In the genomic region with DNA sequence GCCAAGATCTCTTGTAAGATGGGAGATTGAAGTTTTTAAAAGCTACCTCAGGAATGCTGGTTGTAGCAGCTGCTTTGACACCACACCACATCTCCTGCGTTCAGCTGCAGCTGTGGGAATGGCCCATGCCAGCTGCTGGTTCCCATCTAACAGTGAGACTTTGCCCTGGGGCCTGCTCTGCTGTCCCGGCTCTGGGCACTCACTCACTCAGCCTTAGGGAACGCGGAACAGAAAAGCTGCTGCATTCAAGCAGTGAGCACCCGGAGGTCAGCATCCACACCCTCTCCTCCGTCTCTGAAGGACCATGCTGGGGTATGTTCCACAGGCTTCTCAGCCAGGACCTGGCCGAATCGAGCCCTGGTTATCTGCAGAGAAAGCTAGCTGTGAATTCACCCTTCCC, we compare ENCODE assay signal across 26 cellular contexts.
DNase-seq lines count a peak whose midpoint lies in the region; ATAC-seq and TF ChIP-seq lines count a peak whose summit lies in the region.
"Had no signal": no experiment of that assay in that cellular context is flagged by ENCODE, and none has a peak within 500 bp of the region (broad histone marks: within the 10 kb centered on the region; RNA-seq: fewer than 3 reads in every experiment).

No MANE protein-coding gene starts in this region.

- no peaks in the 10 kb centered on the region for H3K27me3 ChIP-seq in esophagus muscularis mucosa

- TF ChIP-seq EP300 in esophagus muscularis mucosa (IDR thresholded peaks at IDR 0.05) = no peak

- peak; percentile 55 for ATAC-seq in left ventricle myocardium superior
- no peak for ATAC-seq in Right ventricle myocardium superior (ENCODE audit: poor library complexity)
- no peak for ATAC-seq in GM21825 (IDR thresholded peaks at IDR 0.05; ENCODE audit: unreplicated experiment)
- no peak for ATAC-seq in left lobe of liver
- ATAC-seq: CD8-positive, alpha-beta T cell; GM23338; natural killer cell; WTC11 had no signal

- intact Hi-C loops in left ventricle myocardium superior (cut with micrococcal nuclease) = no loop called here
- intact Hi-C loops in Right ventricle myocardium superior (cut with DNase I) = no loop called here
- intact Hi-C loops in esophagus muscularis mucosa (cut with DNase I) = no loop called here

- H3K4me1 Mint-ChIP-seq in osteocyte (ENCODE audit: unreplicated experiment) = peaks cover 6% of the 10 kb centered on the region
- H3K4me1 Mint-ChIP-seq: activated CD4-positive, alpha-beta T cell treated with anti-CD3 and anti-CD28 coated beads, Interleukin-2, amount 10 ng/mL, durations not matched to agents 24 days and 14 days; activated naive CD4-positive, alpha-beta T cell treated with anti-CD3 and anti-CD28 coated beads, Interleukin-2, amount 50 U/mL, for 24 hours; B cell; GM23338; IgD-negative memory B cell; WTC11 had no signal

- no peaks in the 10 kb centered on the region for H3K4me1 ChIP-seq in esophagus muscularis mucosa

- WGBS in esophagus muscularis mucosa = 92% methylated on average over 7 of the region's 8 CpGs

- H3K9me3 ChIP-seq in esophagus muscularis mucosa = no peaks in the 10 kb centered on the region

- no peak for TF ChIP-seq CTCF in esophagus muscularis mucosa (IDR thresholded peaks at IDR 0.05)
- no peak for TF ChIP-seq CTCF in osteocyte (IDR thresholded peaks at IDR 0.05)

- no peaks in the 10 kb centered on the region for H3K27me3 Mint-ChIP-seq in osteocyte (ENCODE audit: unreplicated experiment)
- H3K27me3 Mint-ChIP-seq: activated CD4-positive, alpha-beta T cell treated with anti-CD3 and anti-CD28 coated beads, Interleukin-2, amount 10 ng/mL, durations not matched to agents 24 days and 14 days; activated naive CD4-positive, alpha-beta T cell treated with anti-CD3 and anti-CD28 coated beads, Interleukin-2, amount 50 U/mL, for 24 hours; B cell; IgD-negative memory B cell had no signal

- no peaks in the 10 kb centered on the region for H3K36me3 ChIP-seq in esophagus muscularis mucosa

- DNase-seq in left ventricle myocardium superior = no peak
- DNase-seq in Right ventricle myocardium superior = no peak
- peak; percentile 79 for DNase-seq in esophagus muscularis mucosa (ENCODE audit: extremely low spot score)
- DNase-seq in osteocyte (ENCODE audit: extremely low spot score, unreplicated experiment) = peak; percentile 71
- no peak for DNase-seq in DMS 273 (lab: John Stamatoyannopoulos, UW; ENCODE audit: unreplicated experiment)
- DNase-seq in HuH-7.5 (ENCODE audit: low spot score) = no peak
- no peak for DNase-seq in left lobe of liver (ENCODE audit: low spot score)
- DNase-seq: activated CD4-positive, alpha-beta T cell treated with anti-CD3 and anti-CD28 coated beads, Interleukin-2, amount 10 ng/mL, durations not matched to agents 24 days and 14 days; amniotic stem cell; CD8-positive, alpha-beta T cell; glutamatergic neuron; midbrain; natural killer cell; NCI-H1048; NCI-H2107; NCI-H345; NCI-H748 treated with DMSO at 0.1 percent for 48 hours; occipital lobe; stimulated activated naive CD4-positive, alpha-beta T cell treated with Interleukin-2 at 50 U/mL for 16 hours had no signal

- H3K4me3 Mint-ChIP-seq in osteocyte (ENCODE audit: unreplicated experiment) = no peak overlapping the region
- H3K4me3 Mint-ChIP-seq: activated CD4-positive, alpha-beta T cell treated with anti-CD3 and anti-CD28 coated beads, Interleukin-2, amount 10 ng/mL, durations not matched to agents 24 days and 14 days; activated naive CD4-positive, alpha-beta T cell treated with anti-CD3 and anti-CD28 coated beads, Interleukin-2, amount 50 U/mL, for 24 hours; B cell; CD8-positive, alpha-beta T cell; GM23338; IgD-negative memory B cell; natural killer cell; WTC11 had no signal

- H3K9me3 Mint-ChIP-seq in osteocyte (ENCODE audit: unreplicated experiment) = no peaks in the 10 kb centered on the region
- H3K9me3 Mint-ChIP-seq: activated CD4-positive, alpha-beta T cell treated with anti-CD3 and anti-CD28 coated beads, Interleukin-2, amount 10 ng/mL, durations not matched to agents 24 days and 14 days; activated naive CD4-positive, alpha-beta T cell treated with anti-CD3 and anti-CD28 coated beads, Interleukin-2, amount 50 U/mL, for 24 hours; CD8-positive, alpha-beta T cell; natural killer cell had no signal

- no peaks in the 10 kb centered on the region for H3K36me3 Mint-ChIP-seq in osteocyte (ENCODE audit: unreplicated experiment)
- H3K36me3 Mint-ChIP-seq: activated naive CD4-positive, alpha-beta T cell treated with anti-CD3 and anti-CD28 coated beads, Interleukin-2, amount 50 U/mL, for 24 hours; CD8-positive, alpha-beta T cell; IgD-negative memory B cell; natural killer cell; WTC11 had no signal

- H3K4me3 ChIP-seq in esophagus muscularis mucosa = no peak overlapping the region
- H3K4me3 ChIP-seq: GM23338, skin epidermis had no signal

- TF ChIP-seq POLR2A in esophagus muscularis mucosa (IDR thresholded peaks at IDR 0.05; ENCODE audit: low read depth) = no peak

- no peak overlapping the region for H3K27ac Mint-ChIP-seq in osteocyte (ENCODE audit: unreplicated experiment)
- H3K27ac Mint-ChIP-seq: activated CD4-positive, alpha-beta T cell treated with anti-CD3 and anti-CD28 coated beads, Interleukin-2, amount 10 ng/mL, durations not matched to agents 24 days and 14 days; activated naive CD4-positive, alpha-beta T cell treated with anti-CD3 and anti-CD28 coated beads, Interleukin-2, amount 50 U/mL, for 24 hours; B cell; CD8-positive, alpha-beta T cell; GM23338; natural killer cell; WTC11 had no signal

- no peak overlapping the region for H3K27ac ChIP-seq in esophagus muscularis mucosa (replicated peaks in 1 of 4)
- H3K27ac ChIP-seq: skin epidermis had no signal

Comparison
In these comparisons a context has a peak if more than half of its experiments do, and no peak if none do; other contexts are left out.
1. DNase-seq: peak in esophagus muscularis mucosa (single experiment) and osteocyte (single experiment); none in left ventricle myocardium superior (single experiment), Right ventricle myocardium superior (single experiment), DMS 273 (single experiment), HuH-7.5 (single experiment) and left lobe of liver (single experiment).